In the genomic region with DNA sequence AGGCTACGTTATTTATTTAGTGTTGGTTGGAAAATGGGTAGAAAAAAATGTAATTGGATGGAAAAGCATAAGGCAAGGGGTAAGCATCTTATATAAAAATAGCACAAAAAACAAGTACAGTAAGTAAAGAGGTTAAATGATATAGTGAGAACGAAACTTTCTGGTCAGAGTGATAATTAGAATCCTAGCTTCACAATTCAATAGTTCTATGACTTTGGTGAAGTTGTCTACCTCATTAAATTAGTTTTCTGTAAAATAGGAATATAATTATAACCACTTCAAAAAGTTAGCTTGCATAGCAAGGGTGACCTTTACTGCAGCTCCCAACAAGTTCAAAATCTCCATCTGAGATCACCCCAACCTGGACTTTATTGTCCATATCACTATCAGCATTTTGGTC, we compare ENCODE assay signal across 11 cellular contexts. TPM values are rescaled to one million over a fixed set of nuclear protein-coding genes. Genes with fewer than 3 reads are reported as not detected.
"Had no signal": no experiment of that assay in that cellular context is flagged by ENCODE, and none has a peak within 500 bp of the region (broad histone marks: within the 10 kb centered on the region; RNA-seq: fewer than 3 reads in every experiment).

No MANE protein-coding gene starts in this region.

- FAIRE-seq: HepG2, HTR-8/SVneo, K562 had no signal

- H3K27me3 Mint-ChIP-seq: IgD-negative memory B cell had no signal

- H3K36me3 Mint-ChIP-seq: IgD-negative memory B cell had no signal

- H3K4me3 Mint-ChIP-seq: IgD-negative memory B cell had no signal

- H3K4me3 ChIP-seq: K562 had no signal

- H3K27ac Mint-ChIP-seq: IgD-negative memory B cell had no signal

- DNase-seq: IMR-90, KBM-7, KG1 had no signal

- H3K9ac ChIP-seq: KMS-11 had no signal

- ATAC-seq: HepG2, K562 had no signal

- H3K4me1 Mint-ChIP-seq: IgD-negative memory B cell had no signal

- H3K27ac ChIP-seq: HL-60, KMS-11 had no signal

- H3K4me2 ChIP-seq: KMS-11 had no signal

RNA-seq across cellular contexts. Expression of gene TAS2R16, which starts 30.8 kb away (rescaled TPM):
- total RNA-seq: HepG2, HT-29, HT1080, IMR-90, K562 had no signal
- polyA plus RNA-seq: HepG2, IgD-negative memory B cell, IMR-90, K562 had no signal
